ENCODE assay signal across 21 cellular contexts in the genomic region with DNA sequence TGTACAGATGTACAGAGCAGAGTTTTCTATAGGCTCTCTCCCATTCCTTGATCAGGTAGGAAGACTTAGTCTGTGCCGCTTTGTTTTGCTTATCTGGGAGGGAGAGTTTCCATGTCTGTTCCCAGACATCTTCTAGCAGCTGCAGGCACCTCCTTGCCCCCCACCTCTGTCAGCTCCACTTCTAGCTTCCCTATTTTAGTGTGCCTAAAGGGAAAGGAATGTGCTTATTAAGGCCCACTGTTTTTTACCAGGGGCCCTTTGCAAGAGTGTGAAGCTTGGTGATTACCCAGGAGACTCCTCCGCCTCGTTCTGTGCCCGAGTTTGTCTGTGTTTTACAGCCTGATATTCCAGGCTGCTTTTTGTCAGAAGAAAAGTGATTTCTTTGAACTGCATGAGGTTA.
DNase-seq lines count a peak whose midpoint lies in the region; ATAC-seq and TF ChIP-seq lines count a peak whose summit lies in the region.
"Had no signal": no experiment of that assay in that cellular context is flagged by ENCODE, and none has a peak within 500 bp of the region (broad histone marks: within the 10 kb centered on the region; RNA-seq: fewer than 3 reads in every experiment).

No MANE protein-coding gene starts in this region.

- DNase-seq in Daoy (ENCODE audit: low read depth) (peak; percentile 0), SJCRH30 (peak; percentile 87 to 90), iPS-NIHi11 (ENCODE audit: low spot score) (peak; percentile 6), nephron progenitor cell (peak; percentile 15), GM19238 (ENCODE audit: insufficient read length, low spot score) (no peak)
- DNase-seq in activated naive CD8-positive, alpha-beta T cell treated with anti-CD3 and anti-CD28 coated beads, Interleukin-2, amount 50 U/mL, for 24 hours: no peak
- DNase-seq: 8988T; BE2C; CD4-positive, alpha-beta T cell; DMS53; HFFc6; IMR-90; Karpas-422; MG63; NCI-H1092; NCI-H2081 treated with DMSO at 0.1 percent for 48 hours; NCI-H2227 treated with DMSO at 0.1 percent for 48 hours; NCI-H524; SHP77 had no signal

- H3K4me1 ChIP-seq in SJCRH30: peaks cover 15% of the 10 kb centered on the region
- H3K4me1 ChIP-seq: BE2C had no signal

- peak overlapping the region; percentile 59 for H3K4me3 Mint-ChIP-seq in nephron progenitor cell
- H3K4me3 Mint-ChIP-seq in activated naive CD8-positive, alpha-beta T cell treated with anti-CD3 and anti-CD28 coated beads, Interleukin-2, amount 50 U/mL, for 24 hours: no peak overlapping the region
- H3K4me3 Mint-ChIP-seq: CD4-positive, alpha-beta T cell; HFFc6 had no signal

- peak overlapping the region; percentile 99 for H3K27ac Mint-ChIP-seq in nephron progenitor cell
- no peak overlapping the region for H3K27ac Mint-ChIP-seq in activated naive CD8-positive, alpha-beta T cell treated with anti-CD3 and anti-CD28 coated beads, Interleukin-2, amount 50 U/mL, for 24 hours
- H3K27ac Mint-ChIP-seq: CD4-positive, alpha-beta T cell; HFFc6 had no signal

- TF ChIP-seq CTCF in nephron progenitor cell (IDR thresholded peaks at IDR 0.05): no peak

- H3K27me3 ChIP-seq in SJCRH30: no peaks in the 10 kb centered on the region
- H3K27me3 ChIP-seq: BE2C, MG63 had no signal

- H3K4me1 Mint-ChIP-seq in nephron progenitor cell: peaks cover 24% of the 10 kb centered on the region
- H3K4me1 Mint-ChIP-seq in activated naive CD8-positive, alpha-beta T cell treated with anti-CD3 and anti-CD28 coated beads, Interleukin-2, amount 50 U/mL, for 24 hours: no peaks in the 10 kb centered on the region

- H3K27me3 Mint-ChIP-seq in nephron progenitor cell (ENCODE audit: low read depth, poor library complexity): peaks cover 2% of the 10 kb centered on the region
- H3K27me3 Mint-ChIP-seq in activated naive CD8-positive, alpha-beta T cell treated with anti-CD3 and anti-CD28 coated beads, Interleukin-2, amount 50 U/mL, for 24 hours: no peaks in the 10 kb centered on the region
- H3K27me3 Mint-ChIP-seq: CD4-positive, alpha-beta T cell had no signal

- H3K9me3 ChIP-seq in SJCRH30 (replicated peaks): no peaks in the 10 kb centered on the region
- H3K9me3 ChIP-seq: BE2C, MG63 had no signal

- no peaks in the 10 kb centered on the region for H3K36me3 ChIP-seq in SJCRH30
- H3K36me3 ChIP-seq: BE2C, MG63 had no signal

- peak overlapping the region; percentile 24 for H3K4me3 ChIP-seq in SJCRH30
- H3K4me3 ChIP-seq: MG63 had no signal

- ATAC-seq in activated naive CD8-positive, alpha-beta T cell treated with anti-CD3 and anti-CD28 coated beads, Interleukin-2, amount 50 U/mL, for 24 hours: no peak
- no peak for ATAC-seq in GM19324 (IDR thresholded peaks at IDR 0.05; ENCODE audit: low FRiP score, unreplicated experiment)
- ATAC-seq in GM18498 (IDR thresholded peaks at IDR 0.05; ENCODE audit: unreplicated experiment): no peak

- peak overlapping the region; percentile 75 for H3K27ac ChIP-seq in SJCRH30

- no peaks in the 10 kb centered on the region for H3K9me3 Mint-ChIP-seq in nephron progenitor cell
- H3K9me3 Mint-ChIP-seq in activated naive CD8-positive, alpha-beta T cell treated with anti-CD3 and anti-CD28 coated beads, Interleukin-2, amount 50 U/mL, for 24 hours: peaks cover 23% of the 10 kb centered on the region

- H3K36me3 Mint-ChIP-seq in nephron progenitor cell (ENCODE audit: low read depth): no peaks in the 10 kb centered on the region
- no peaks in the 10 kb centered on the region for H3K36me3 Mint-ChIP-seq in activated naive CD8-positive, alpha-beta T cell treated with anti-CD3 and anti-CD28 coated beads, Interleukin-2, amount 50 U/mL, for 24 hours (ENCODE audit: low read depth)

Comparison
In these comparisons a context has a peak if more than half of its experiments do, and no peak if none do; other contexts are left out.
1. DNase-seq: peak in Daoy (single experiment), SJCRH30 (2 of 2), iPS-NIHi11 (single experiment) and nephron progenitor cell (single experiment); none in activated naive CD8-positive, alpha-beta T cell treated with anti-CD3 and anti-CD28 coated beads, Interleukin-2, amount 50 U/mL, for 24 hours (single experiment) and GM19238 (single experiment).